In genomic region chr7:25860206-25860881, GRCh38 we compare ENCODE assay signal across 11 cellular contexts.
DNase-seq lines count a peak whose midpoint lies in the region; ATAC-seq, FAIRE-seq and TF ChIP-seq lines count a peak whose summit lies in the region.
"Had no signal": no experiment of that assay in that cellular context is flagged by ENCODE, and none has a peak within 500 bp of the region (broad histone marks: within the 10 kb centered on the region; RNA-seq: fewer than 3 reads in every experiment).

No MANE protein-coding gene starts in this region.

- H3K79me1 ChIP-seq in neuronal stem cell (ENCODE audit: low read depth, low read length) = no peaks in the 10 kb centered on the region

- H3K27ac ChIP-seq in GM12878 (ENCODE audit: control insufficient read depth, insufficient read depth) (no peak overlapping the region), neuronal stem cell (replicated peaks; ENCODE audit: low read length) (no peak overlapping the region)

- intact Hi-C loops in GM12878 (cut with micrococcal nuclease; ENCODE audit: unreplicated experiment) (no loop called here), Right ventricle myocardium inferior (cut with DNase I) (no loop called here)

- H3K4me3 ChIP-seq in GM12878 (no peak overlapping the region), neuronal stem cell (ENCODE audit: low read length in 2 of 2) (no peak overlapping the region)

- no peak for TF ChIP-seq EP300 in GM12878 (IDR thresholded peaks at IDR 0.05; ENCODE audit: borderline replicate concordance in 1 of 2, control insufficient read depth in 1 of 2, low read depth in 2 of 2, low read length in 2 of 2)

- in situ Hi-C loops in GM12878 (cut with MboI) = loop anchor here (5.0 kb wide), 1 partner anchor 1297 kb away; the partner anchor contains the start of gene HOXA7

- no peak overlapping the region for H2BK15ac ChIP-seq in neuronal stem cell (ENCODE audit: low read length)

- ATAC-seq in activated CD8-positive, alpha-beta memory T cell treated with anti-CD3 and anti-CD28 coated beads, Interleukin-2, amount 10 ng/mL, durations not matched to agents 7 days and 5 days = no peak
- ATAC-seq in GM12878 (no peak), HG03520 (IDR thresholded peaks at IDR 0.05; ENCODE audit: unreplicated experiment) (no peak), Right ventricle myocardium inferior (no peak)
- ATAC-seq: left colon, right cardiac atrium had no signal

- H3K27me3 ChIP-seq in GM12878 (replicated peaks in 1 of 2; ENCODE audit: control insufficient read depth in 2 of 2, insufficient read depth in 2 of 2, low read length in 1 of 2) = peaks cover 2 to 23% of the 10 kb centered on the region in 2 experiments
- H3K27me3 ChIP-seq in neuronal stem cell (ENCODE audit: control insufficient read depth in 3 of 3, insufficient read depth in 3 of 3, low read depth in 1 of 3, low read length in 3 of 3) = peaks cover 20 to 64% (median 45%) of the 10 kb centered on the region in 3 experiments

- TF ChIP-seq RAD21 in GM12878 (IDR thresholded peaks at IDR 0.05; ENCODE audit: insufficient read depth, low read depth, low read length) = no peak

- H3K4ac ChIP-seq in neuronal stem cell (ENCODE audit: low read length) = no peak overlapping the region

- no peak for TF ChIP-seq CTCF in GM12878 (IDR thresholded peaks at IDR 0.05 in 2 of 3, conservative IDR thresholded peaks at IDR 0.05 in 1 of 3; ENCODE audit: control insufficient read depth in 2 of 3, extremely low read depth in 1 of 3, insufficient read depth in 1 of 3, low read depth in 3 of 3, low read length in 3 of 3)

- POLR2A ChIA-PET in GM12878 (lab: Charles Lee) = no interaction called here

- H3K9ac ChIP-seq in GM12878 (ENCODE audit: control insufficient read depth, insufficient read depth, low read length) = no peak overlapping the region; the same call in 1 of the 2 replicates
- H3K9ac ChIP-seq in neuronal stem cell (ENCODE audit: low read depth, low read length, poor library complexity) = no peak overlapping the region

- H2BK5ac ChIP-seq in neuronal stem cell (ENCODE audit: low read length) = no peak overlapping the region

- peaks cover 36% of the 10 kb centered on the region for H3K27me3 Mint-ChIP-seq in activated CD8-positive, alpha-beta memory T cell treated with anti-CD3 and anti-CD28 coated beads, Interleukin-2, amount 10 ng/mL, durations not matched to agents 7 days and 5 days

- peaks cover 44% of the 10 kb centered on the region for H3K4me1 Mint-ChIP-seq in activated CD8-positive, alpha-beta memory T cell treated with anti-CD3 and anti-CD28 coated beads, Interleukin-2, amount 10 ng/mL, durations not matched to agents 7 days and 5 days

- H3K18ac ChIP-seq in neuronal stem cell (ENCODE audit: low read length) = no peak overlapping the region

- peak overlapping the region; percentile 49 for H2BK12ac ChIP-seq in neuronal stem cell (ENCODE audit: low read length)

- H3K14ac ChIP-seq in neuronal stem cell (ENCODE audit: low read length) = no peak overlapping the region

- H3K4me3 Mint-ChIP-seq in activated CD8-positive, alpha-beta memory T cell treated with anti-CD3 and anti-CD28 coated beads, Interleukin-2, amount 10 ng/mL, durations not matched to agents 7 days and 5 days = peak overlapping the region; percentile 6

- H2BK120ac ChIP-seq in neuronal stem cell (ENCODE audit: low read depth, low read length) = no peak overlapping the region

- BruUV-seq in GM12878 (replicated peaks; lab: Mats Ljungman, UMichigan) = no TSS peak

- no peak for DNase-seq in activated CD8-positive, alpha-beta memory T cell treated with anti-CD3 and anti-CD28 coated beads, Interleukin-2, amount 10 ng/mL, durations not matched to agents 7 days and 5 days
- no peak for DNase-seq in activated CD8-positive, alpha-beta memory T cell treated with anti-CD3 and anti-CD28 coated beads for 24 hours
- peak; percentile 52 for DNase-seq in MV-4-11 (lab: John Stamatoyannopoulos, UW)
- no peak for DNase-seq in GM12878 (ENCODE audit: low read depth, low spot score)
- no peak for DNase-seq in neuronal stem cell (ENCODE audit: low spot score)
- no peak for DNase-seq in NCI-H2029 treated with DMSO at 0.1 percent for 48 hours (lab: John Stamatoyannopoulos, UW)
- DNase-seq in Right ventricle myocardium inferior (ENCODE audit: missing footprints) = no peak
- DNase-seq: left colon, NCI-H774, right cardiac atrium had no signal

- H3K4me2 ChIP-seq in GM12878 (ENCODE audit: control insufficient read depth, insufficient read depth) = peak overlapping the region; percentile 41; the same call in 1 of the 2 replicates
- H3K4me2 ChIP-seq in neuronal stem cell (ENCODE audit: insufficient read depth, low read length, poor library complexity, severe bottlenecking) = no peak overlapping the region

- no peak overlapping the region for H4K8ac ChIP-seq in neuronal stem cell (ENCODE audit: low read depth, low read length)

- WGBS in GM12878 (ENCODE audit: insufficient coverage, insufficient replicate concordance, low lambda C conversion rate, missing lambda C conversion rate) = 43% methylated on average over 30 of the region's 30 CpGs
- no CpG with 5 or more reads among the region's 30 CpGs for WGBS in neuronal stem cell (ENCODE audit: extremely low coverage in 2 of 2, insufficient read length in 2 of 2, insufficient replicate concordance in 1 of 2), 2 donors

- no peak for TF ChIP-seq POLR2A in GM12878 (IDR thresholded peaks at IDR 0.05; ENCODE audit: low read depth, low read length)

- no peaks in the 10 kb centered on the region for H3K79me2 ChIP-seq in GM12878 (ENCODE audit: control insufficient read depth, insufficient read depth, low read length)

- no peak overlapping the region for H3K27ac Mint-ChIP-seq in activated CD8-positive, alpha-beta memory T cell treated with anti-CD3 and anti-CD28 coated beads, Interleukin-2, amount 10 ng/mL, durations not matched to agents 7 days and 5 days

- SMC1A ChIA-PET in GM12878 (lab: Charles Lee; ENCODE audit: uncharacterized antibody, unreplicated experiment) = no interaction called here

- H3K36me3 Mint-ChIP-seq in activated CD8-positive, alpha-beta memory T cell treated with anti-CD3 and anti-CD28 coated beads, Interleukin-2, amount 10 ng/mL, durations not matched to agents 7 days and 5 days = peaks cover 12% of the 10 kb centered on the region

- no peak overlapping the region; the same call in 1 of the 2 replicates for H2AFZ ChIP-seq in GM12878 (ENCODE audit: control insufficient read depth, low read depth, low read length)
- peak overlapping the region; percentile 66 for H2AFZ ChIP-seq in neuronal stem cell (ENCODE audit: low read length)

- no peak overlapping the region for H2AK5ac ChIP-seq in neuronal stem cell (ENCODE audit: low read depth, low read length)

- H3K23ac ChIP-seq in neuronal stem cell (ENCODE audit: low read depth, low read length, poor library complexity) = no peak overlapping the region

- H4K91ac ChIP-seq in neuronal stem cell (ENCODE audit: low read depth, low read length, poor library complexity) = no peak overlapping the region

- H3K9me3 ChIP-seq in GM12878 (replicated peaks; ENCODE audit: control insufficient read depth, insufficient read depth, low read length) (peaks cover 20% of the 10 kb centered on the region), neuronal stem cell (replicated peaks in 1 of 2; ENCODE audit: control insufficient read depth in 2 of 2, insufficient read depth in 1 of 2, low read depth in 1 of 2, low read length in 2 of 2) (peaks cover 0 to 4% of the 10 kb centered on the region in 2 donors)

- no peak for FAIRE-seq in GM12878 (lab: Jason Lieb, UNC)

- peaks cover 5% of the 10 kb centered on the region; the same call in 1 of the 2 replicates for H3K4me1 ChIP-seq in GM12878 (ENCODE audit: control insufficient read depth, insufficient read depth, low read length)
- peaks cover 0 to 9% of the 10 kb centered on the region in 2 donors for H3K4me1 ChIP-seq in neuronal stem cell (ENCODE audit: control insufficient read depth in 2 of 2, insufficient read depth in 1 of 2, low read depth in 1 of 2, low read length in 2 of 2)

- RAD21 ChIA-PET in GM12878 (lab: Charles Lee; ENCODE audit: unreplicated experiment) = no interaction called here

- H3K36me3 ChIP-seq in GM12878 (ENCODE audit: control insufficient read depth in 2 of 2, insufficient read depth in 2 of 2, low read length in 1 of 2) = no peaks in the 10 kb centered on the region
- H3K36me3 ChIP-seq in neuronal stem cell (replicated peaks in 1 of 2; ENCODE audit: control insufficient read depth in 2 of 2, insufficient read depth in 2 of 2, low read length in 2 of 2) = no peaks in the 10 kb centered on the region

- no peaks in the 10 kb centered on the region for H3K9me3 Mint-ChIP-seq in activated CD8-positive, alpha-beta memory T cell treated with anti-CD3 and anti-CD28 coated beads, Interleukin-2, amount 10 ng/mL, durations not matched to agents 7 days and 5 days (ENCODE audit: low read depth)

- H4K20me1 ChIP-seq in GM12878 (ENCODE audit: control insufficient read depth, insufficient read depth) = no peaks in the 10 kb centered on the region

- CTCF ChIA-PET in activated CD8-positive, alpha-beta memory T cell treated with anti-CD3 and anti-CD28 coated beads, Interleukin-2, amount 10 ng/mL, durations not matched to agents 7 days and 5 days (lab: Charles Lee) = interaction anchor here (2.6 kb wide), 1 partner anchor 9 kb away, joined by 16 read pairs; no protein-coding TSS in a partner anchor
- CTCF ChIA-PET in GM12878 (lab: Yijun Ruan, JAX) = no interaction called here
